Comparison of ENCODE assay signal across 11 cellular contexts in genomic region chr17:77948690-77949114, GRCh38. TPM values are rescaled to one million over a fixed set of nuclear protein-coding genes. Genes with fewer than 3 reads are reported as not detected.
DNase-seq lines count a peak whose midpoint lies in the region; ATAC-seq, FAIRE-seq and TF ChIP-seq lines count a peak whose summit lies in the region.
"Had no signal": no experiment of that assay in that cellular context is flagged by ENCODE, and none has a peak within 500 bp of the region (broad histone marks: within the 10 kb centered on the region; RNA-seq: fewer than 3 reads in every experiment).

No MANE protein-coding gene starts in this region.

- no peak overlapping the region for H3K4me3 ChIP-seq in astrocyte of the cerebellum (ENCODE audit: low read depth, low read length)
- peak overlapping the region; percentile 52; the same call in 1 of the 2 replicates for H3K4me3 ChIP-seq in iPS-20b (ENCODE audit: low read length)
- H3K4me3 ChIP-seq: BLaER1 treated with 17β-estradiol and CSF1 and Interleukin-3, amounts not matched to agents 10 nM and 100 nM had no signal

- H3K27ac ChIP-seq in iPS-20b (ENCODE audit: low read length), result peak overlapping the region; percentile 52
- H3K27ac ChIP-seq: BLaER1 treated with 17β-estradiol and CSF1 and Interleukin-3, amounts not matched to agents 10 nM and 100 nM had no signal

- intact Hi-C loops in Right ventricle myocardium superior (cut with DNase I), result no loop called here
- intact Hi-C loops in cardiac septum (cut with DNase I), result no loop called here

- H3K4me1 ChIP-seq in iPS-20b (ENCODE audit: insufficient read depth, low read length), result no peaks in the 10 kb centered on the region

- H3K9me3 ChIP-seq in iPS-20b (ENCODE audit: insufficient read depth, low read depth, low read length), result no peaks in the 10 kb centered on the region

- peak; percentile 59 for FAIRE-seq in urothelium cell line (lab: Jason Lieb, UNC)

- DNase-seq in Right ventricle myocardium superior (no peak), cardiac septum (ENCODE audit: low spot score) (no peak), astrocyte of the cerebellum (ENCODE audit: low read depth) (peak; percentile 13), urothelium cell line (ENCODE audit: low spot score) (peak; percentile 76), SKM-1 treated with dmso at 0.1 percent for 144 hours (lab: John Stamatoyannopoulos, UW; ENCODE audit: unreplicated experiment) (no peak), NAMALWA (ENCODE audit: low spot score) (no peak)
- DNase-seq: cerebellar nuclear complex, KG1 had no signal

- ATAC-seq in Right ventricle myocardium superior (ENCODE audit: poor library complexity) (peak; percentile 52), GM21528 (IDR thresholded peaks at IDR 0.05; ENCODE audit: low FRiP score, unreplicated experiment) (no peak)

- H3K9ac ChIP-seq in iPS-20b (ENCODE audit: low read depth, low read length), result peak overlapping the region; percentile 59; the same call in 1 of the 2 replicates
- H3K9ac ChIP-seq: BLaER1 treated with 17β-estradiol and CSF1 and Interleukin-3, amounts not matched to agents 10 nM and 100 nM had no signal

- peaks cover 24% of the 10 kb centered on the region for H3K27me3 ChIP-seq in iPS-20b (ENCODE audit: insufficient read depth, low read length)

- in situ Hi-C loops in astrocyte of the cerebellum (cut with HindIII; ENCODE audit: low sequenced_read_pairs), result no loop called here

- TF ChIP-seq CTCF in astrocyte of the cerebellum (IDR thresholded peaks at IDR 0.05; ENCODE audit: low read depth, low read length, missing control alignments), result no peak

- no peaks in the 10 kb centered on the region for H3K36me3 ChIP-seq in iPS-20b (ENCODE audit: insufficient read depth, low read depth, low read length)
- H3K36me3 ChIP-seq: BLaER1 treated with 17β-estradiol and CSF1 and Interleukin-3, amounts not matched to agents 10 nM and 100 nM had no signal

RNA-seq across cellular contexts. Expression of gene TNRC6C, which starts 9.8 kb away (rescaled TPM):
- total RNA-seq in Right ventricle myocardium superior (17.8 TPM), cardiac septum (17.8 TPM)

Comparison
In these comparisons a context has a peak if more than half of its experiments do, and no peak if none do; other contexts are left out.
1. DNase-seq: peak in astrocyte of the cerebellum (single experiment) and urothelium cell line (single experiment); none in Right ventricle myocardium superior (single experiment), cardiac septum (single experiment), SKM-1 treated with dmso at 0.1 percent for 144 hours (single experiment) and NAMALWA (single experiment).